Comparison of ENCODE assay signal across 8 cellular contexts in genomic region chr5:140710899-140711552, GRCh38.
DNase-seq lines count a peak whose midpoint lies in the region; ATAC-seq and TF ChIP-seq lines count a peak whose summit lies in the region.

No MANE protein-coding gene starts in this region.

- TF ChIP-seq CTCF in 22Rv1 (IDR thresholded peaks at IDR 0.05) = no peak

- DNase-seq in NCI-H2196 (lab: John Stamatoyannopoulos, UW; ENCODE audit: unreplicated experiment) (peak; percentile 92), caudate nucleus (lab: John Stamatoyannopoulos, UW) (peak in 55 of 61 donors; percentile 5 to 89 (median 45)), iris pigment epithelial cell (ENCODE audit: low read depth) (peak; percentile 97), smooth muscle cell of the brain vasculature (ENCODE audit: low read depth, low spot score) (peak; percentile 93)
- peak; percentile 60 to 82 (median 70) for DNase-seq in activated CD4-positive, CD25-positive, alpha-beta regulatory T cell (lab: John Stamatoyannopoulos, UW)

- ATAC-seq in GM18520 (IDR thresholded peaks at IDR 0.05; ENCODE audit: unreplicated experiment) (peak; percentile 93), HG03095 (IDR thresholded peaks at IDR 0.05; ENCODE audit: unreplicated experiment) (peak; percentile 84)

- H3K27ac ChIP-seq in 22Rv1 = peak overlapping the region; percentile 94
- H3K27ac ChIP-seq in caudate nucleus (ENCODE audit: low read depth, low read length) = peak overlapping the region; percentile 72

Comparison
In these comparisons a context has a peak if more than half of its experiments do, and no peak if none do; other contexts are left out.
1. Peak in every context shown above with its lines: DNase-seq, ATAC-seq and H3K27ac ChIP-seq.
2. DNase-seq: peak in every context shown above with its lines; median percentile 97 in iris pigment epithelial cell; 93 in smooth muscle cell of the brain vasculature; 92 in NCI-H2196; 70 in activated CD4-positive, CD25-positive, alpha-beta regulatory T cell; 45 in caudate nucleus.